Comparison of ENCODE assay signal across 18 cellular contexts in the genomic region with DNA sequence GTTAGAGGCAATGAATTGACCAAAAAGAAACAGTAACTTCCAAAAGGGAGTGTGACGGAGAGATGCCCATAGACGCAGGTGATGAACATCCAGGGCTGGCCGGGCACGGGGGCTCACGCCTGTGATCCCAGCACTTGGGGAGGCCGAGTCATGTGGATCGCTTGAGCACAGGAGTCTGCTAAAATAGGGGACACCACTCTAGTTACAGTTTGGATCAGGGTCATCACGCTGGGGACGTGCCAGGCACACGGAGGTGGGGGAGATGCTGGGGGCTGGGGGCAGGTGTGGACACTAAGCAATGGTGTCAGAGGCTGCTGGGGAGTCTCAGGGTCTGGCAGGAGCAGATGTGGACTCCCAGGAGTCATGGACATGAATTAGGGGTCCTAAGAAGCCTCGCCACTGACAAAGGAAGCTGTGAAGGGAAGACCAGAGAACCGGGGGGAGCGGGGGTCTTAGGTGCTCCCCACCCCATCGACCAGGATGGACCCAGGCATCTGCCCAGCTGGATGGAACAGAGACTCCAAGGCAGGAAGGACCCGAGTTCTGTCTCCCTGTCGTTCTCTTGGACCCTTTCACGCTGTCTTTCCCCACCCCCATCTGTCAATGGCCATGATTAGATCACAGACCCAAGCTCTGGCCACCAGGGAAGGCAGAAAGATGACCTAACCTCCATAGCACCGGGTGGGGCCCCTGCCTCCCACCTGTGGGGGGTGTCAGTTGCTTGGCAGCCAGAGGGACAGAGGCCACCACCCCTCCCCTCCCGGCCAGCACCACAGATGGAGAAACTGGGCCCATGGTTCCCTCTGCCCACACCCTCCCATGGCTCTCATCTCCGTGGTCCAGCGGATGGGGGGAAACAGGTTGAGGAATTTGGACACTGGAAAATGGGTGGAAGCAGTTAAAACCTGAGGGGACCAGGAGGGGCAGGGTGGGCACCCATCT. TPM values are rescaled to one million over a fixed set of nuclear protein-coding genes. Genes with fewer than 3 reads are reported as not detected.
DNase-seq lines count a peak whose midpoint lies in the region; ATAC-seq, FAIRE-seq and TF ChIP-seq lines count a peak whose summit lies in the region.
"Had no signal": no experiment of that assay in that cellular context is flagged by ENCODE, and none has a peak within 500 bp of the region (broad histone marks: within the 10 kb centered on the region; RNA-seq: fewer than 3 reads in every experiment).

No MANE protein-coding gene starts in this region.

- peaks cover 18% of the 10 kb centered on the region for H3F3A ChIP-seq in neural progenitor cell (ENCODE audit: low read depth)

- peaks cover 4% of the 10 kb centered on the region for H3K9me3 Mint-ChIP-seq in activated naive CD4-positive, alpha-beta T cell treated with anti-CD3 and anti-CD28 coated beads, Interleukin-2, amount 10 ng/mL, durations not matched to agents 7 days and 5 days
- H3K9me3 Mint-ChIP-seq in neural progenitor cell = peaks cover 6% of the 10 kb centered on the region

- intact Hi-C loops in endothelial cell of umbilical vein (cut with micrococcal nuclease) = no loop called here
- intact Hi-C loops in aorta (cut with DNase I) = loop anchor here in 1 of 2 donors (2.0 kb wide), 2 partner anchors 95 to 119 kb away; no protein-coding TSS in a partner anchor

- H3K4me1 Mint-ChIP-seq in activated naive CD4-positive, alpha-beta T cell treated with anti-CD3 and anti-CD28 coated beads, Interleukin-2, amount 10 ng/mL, durations not matched to agents 7 days and 5 days = no peaks in the 10 kb centered on the region
- H3K4me1 Mint-ChIP-seq in neural progenitor cell = peaks cover 11% of the 10 kb centered on the region

- H3K4me1 ChIP-seq in endothelial cell of umbilical vein (ENCODE audit: control insufficient read depth, extremely low read depth, insufficient read depth, low read length) = no peaks in the 10 kb centered on the region
- H3K4me1 ChIP-seq in neural progenitor cell = no peaks in the 10 kb centered on the region
- H3K4me1 ChIP-seq in aorta (ENCODE audit: control insufficient read depth in 1 of 2, insufficient read depth in 2 of 2, low read length in 2 of 2) = no peaks in the 10 kb centered on the region
- H3K4me1 ChIP-seq: A549, colonic mucosa had no signal

- H4K20me1 ChIP-seq in endothelial cell of umbilical vein (replicated peaks; ENCODE audit: control insufficient read depth, extremely low read depth, insufficient read depth, low read length) (no peaks in the 10 kb centered on the region), neural progenitor cell (ENCODE audit: low read depth) (no peaks in the 10 kb centered on the region)

- no peak overlapping the region for H3K4me3 Mint-ChIP-seq in activated naive CD4-positive, alpha-beta T cell treated with anti-CD3 and anti-CD28 coated beads, Interleukin-2, amount 10 ng/mL, durations not matched to agents 7 days and 5 days
- no peak overlapping the region for H3K4me3 Mint-ChIP-seq in neural progenitor cell

- TF ChIP-seq CTCF in endothelial cell of umbilical vein (IDR thresholded peaks at IDR 0.05; ENCODE audit: extremely low read depth in 1 of 2, insufficient read depth in 1 of 2, low read depth in 1 of 2, low read length in 2 of 2) (no peak), neural progenitor cell (IDR thresholded peaks at IDR 0.05) (no peak)

- H3K36me3 Mint-ChIP-seq in activated naive CD4-positive, alpha-beta T cell treated with anti-CD3 and anti-CD28 coated beads, Interleukin-2, amount 10 ng/mL, durations not matched to agents 7 days and 5 days = peaks cover 24% of the 10 kb centered on the region
- H3K36me3 Mint-ChIP-seq in neural progenitor cell = peaks cover 10% of the 10 kb centered on the region

- peaks cover 10% of the 10 kb centered on the region for H3K27me3 Mint-ChIP-seq in activated naive CD4-positive, alpha-beta T cell treated with anti-CD3 and anti-CD28 coated beads, Interleukin-2, amount 10 ng/mL, durations not matched to agents 7 days and 5 days
- H3K27me3 Mint-ChIP-seq in neural progenitor cell (ENCODE audit: insufficient read depth, low read depth) = peaks cover 2% of the 10 kb centered on the region

- TF ChIP-seq POLR2A in endothelial cell of umbilical vein (IDR thresholded peaks at IDR 0.05; ENCODE audit: low read depth, low read length) = no peak

- 69 to 73% methylated on average over 21 of the region's 21 CpGs for WGBS in aorta, 2 donors

- POLR2A ChIA-PET in endothelial cell of umbilical vein (lab: Charles Lee) = no interaction called here

- H3K27ac ChIP-seq in endothelial cell of umbilical vein (ENCODE audit: insufficient read depth, low read depth, low read length) = no peak overlapping the region
- peak overlapping the region; percentile 29 for H3K27ac ChIP-seq in neural progenitor cell
- H3K27ac ChIP-seq in aorta (ENCODE audit: low read depth in 1 of 2, low read length in 2 of 2) = no peak overlapping the region
- H3K27ac ChIP-seq: A549, colonic mucosa, suprapubic skin, VCaP had no signal

- peak; percentile 18 for DNase-seq in activated naive CD4-positive, alpha-beta T cell treated with anti-CD3 and anti-CD28 coated beads, Interleukin-2, amount 10 ng/mL, durations not matched to agents 7 days and 5 days
- DNase-seq in activated naive CD4-positive, alpha-beta T cell treated with Interleukin-2 at 50 U/mL for 16 hours = no peak
- DNase-seq in endothelial cell of umbilical vein (ENCODE audit: low read depth, low spot score) (no peak), neural progenitor cell (ENCODE audit: low spot score) (no peak), aorta (peak; percentile 47 to 74), 8988T (no peak), urothelium cell line (ENCODE audit: low spot score) (no peak)
- DNase-seq: colonic mucosa; NCI-H1694 treated with DMSO at 0.1 percent for 48 hours; NCI-H446 treated with DMSO at 0.1 percent for 48 hours; stimulated activated CD4-positive, alpha-beta T cell treated with anti-CD3 and anti-CD28 coated beads, Interleukin-15, amount 100 ng/mL, for 24 hours had no signal

- no TSS peak for BruUV-seq in endothelial cell of umbilical vein (replicated peaks; lab: Mats Ljungman, UMichigan)

- no peak overlapping the region for H3K27ac Mint-ChIP-seq in activated naive CD4-positive, alpha-beta T cell treated with anti-CD3 and anti-CD28 coated beads, Interleukin-2, amount 10 ng/mL, durations not matched to agents 7 days and 5 days
- H3K27ac Mint-ChIP-seq in neural progenitor cell = peak overlapping the region; percentile 14

- dilution Hi-C loops in endothelial cell of umbilical vein (cut with MboI; ENCODE audit: extremely low pct_ligation_motif_present, low sequenced_read_pairs) = no loop called here

- H3K9ac ChIP-seq in endothelial cell of umbilical vein (replicated peaks; ENCODE audit: extremely low read depth, insufficient read depth, low read length) (no peak overlapping the region), neural progenitor cell (no peak overlapping the region)

- ATAC-seq in aorta (ENCODE audit: low FRiP score) = no peak
- no peak for ATAC-seq in HG02763 (IDR thresholded peaks at IDR 0.05; ENCODE audit: unreplicated experiment)
- ATAC-seq: A549 had no signal

- no peak overlapping the region for H3K4me3 ChIP-seq in endothelial cell of umbilical vein (replicated peaks in 1 of 3; ENCODE audit: insufficient read depth in 1 of 3, low read depth in 1 of 3, low read length in 3 of 3)
- no peak overlapping the region for H3K4me3 ChIP-seq in neural progenitor cell
- no peak overlapping the region for H3K4me3 ChIP-seq in aorta (ENCODE audit: low read length in 2 of 2)
- H3K4me3 ChIP-seq: A549, colonic mucosa, esophagus muscularis mucosa, suprapubic skin had no signal

- FAIRE-seq in endothelial cell of umbilical vein (lab: Jason Lieb, UNC) = no peak
- no peak for FAIRE-seq in urothelium cell line (lab: Jason Lieb, UNC)
- FAIRE-seq: A549, islet of Langerhans had no signal

- H3K4me2 ChIP-seq in endothelial cell of umbilical vein (ENCODE audit: insufficient read depth, low read length) (no peak overlapping the region), neural progenitor cell (no peak overlapping the region)
- H3K4me2 ChIP-seq: A549 had no signal

- H3K79me2 ChIP-seq in endothelial cell of umbilical vein (ENCODE audit: control insufficient read depth, insufficient read depth, low read length) = no peaks in the 10 kb centered on the region
- no peaks in the 10 kb centered on the region for H3K79me2 ChIP-seq in neural progenitor cell (ENCODE audit: low read depth)

- H3K36me3 ChIP-seq in endothelial cell of umbilical vein (ENCODE audit: control insufficient read depth in 2 of 2, extremely low read depth in 1 of 2, insufficient read depth in 2 of 2, low read length in 2 of 2) (peaks cover 8 to 18% of the 10 kb centered on the region in 2 experiments), neural progenitor cell (no peaks in the 10 kb centered on the region), aorta (ENCODE audit: control insufficient read depth in 1 of 2, insufficient read depth in 2 of 2, low read length in 1 of 2) (peaks cover 0 to 1% of the 10 kb centered on the region in 2 donors)

- no peaks in the 10 kb centered on the region for H3K9me1 ChIP-seq in endothelial cell of umbilical vein (replicated peaks; ENCODE audit: control insufficient read depth, extremely low read depth, insufficient read depth, low read length)

- CTCF ChIA-PET in activated naive CD4-positive, alpha-beta T cell treated with anti-CD3 and anti-CD28 coated beads, Interleukin-2, amount 10 ng/mL, durations not matched to agents 7 days and 5 days (lab: Charles Lee) = no interaction called here
- CTCF ChIA-PET in endothelial cell of umbilical vein (lab: Charles Lee) = interaction anchor here (3.6 to 4.3 kb wide), 2 partner anchors 113 to 120 kb away, joined by 30 to 72 read pairs; no protein-coding TSS in a partner anchor

- H2AFZ ChIP-seq in endothelial cell of umbilical vein (ENCODE audit: low read depth, low read length) (no peak overlapping the region), neural progenitor cell (replicated peaks) (no peak overlapping the region)

- H3K27me3 ChIP-seq in endothelial cell of umbilical vein (ENCODE audit: control insufficient read depth in 2 of 2, insufficient read depth in 2 of 2, low read length in 2 of 2) = no peaks in the 10 kb centered on the region
- H3K27me3 ChIP-seq in neural progenitor cell = no peaks in the 10 kb centered on the region
- H3K27me3 ChIP-seq in aorta (ENCODE audit: control insufficient read depth in 1 of 2, insufficient read depth in 2 of 2, low read length in 1 of 2) = no peaks in the 10 kb centered on the region
- H3K27me3 ChIP-seq: colonic mucosa, suprapubic skin had no signal

- H3K9me3 ChIP-seq in endothelial cell of umbilical vein (replicated peaks; ENCODE audit: control insufficient read depth, insufficient read depth, low read length) (no peaks in the 10 kb centered on the region), neural progenitor cell (ENCODE audit: low read depth) (no peaks in the 10 kb centered on the region), aorta (ENCODE audit: control insufficient read depth, low read length) (no peaks in the 10 kb centered on the region)
- H3K9me3 ChIP-seq: colonic mucosa, esophagus muscularis mucosa, suprapubic skin had no signal

RNA-seq across cellular contexts. Expression of a gene that starts 19.6 kb away (rescaled TPM):
- total RNA-seq in endothelial cell of umbilical vein (0.35 and 0.75 TPM in 2 replicates), neural progenitor cell (ENCODE audit: low replicate concordance) (2.8 and 14.1 TPM in 2 replicates), aorta (10 to 100 TPM; 18.8 to 25.7 TPM)
- polyA plus RNA-seq in endothelial cell of umbilical vein (0.18 and 0.19 TPM in 2 replicates), aorta (10 to 100 TPM in 1 of 2 donors, 1 to 10 TPM in 1; 9.6 to 11.0 TPM)
- 0.21 and 0.26 TPM in 2 replicates for polyA plus RNA-seq in endothelial cell of umbilical vein (2011; cell fraction: cytosol; rRNA removed)
- 0.06 and 0.13 TPM in 2 replicates for polyA plus RNA-seq in endothelial cell of umbilical vein (2011; cell fraction: nucleus; rRNA removed)
- polyA plus RNA-seq in endothelial cell of umbilical vein (2012) = 0.19 and 0.67 TPM in 2 replicates
- 0.21 and 0.22 TPM in 2 replicates for polyA minus RNA-seq in endothelial cell of umbilical vein
- not detected for polyA minus RNA-seq in endothelial cell of umbilical vein (2011; cell fraction: cytosol; rRNA and poly(A)+ RNA removed)
- 0.14 TPM in 1 of 2 replicates, not detected in the other for polyA minus RNA-seq in endothelial cell of umbilical vein (2011; cell fraction: nucleus; rRNA and poly(A)+ RNA removed)

RNA-seq across cellular contexts. Expression of a gene that starts 35.0 kb away (rescaled TPM):
- total RNA-seq in endothelial cell of umbilical vein (0.07 TPM in 1 of 2 replicates, not detected in the other), neural progenitor cell (ENCODE audit: low replicate concordance) (0.58 and 0.74 TPM in 2 replicates), aorta (1 to 10 TPM; 3.1 to 4.3 TPM)
- polyA plus RNA-seq in endothelial cell of umbilical vein (not detected in 2 replicates), aorta (1 to 10 TPM; 1.2 to 1.6 TPM)
- polyA plus RNA-seq in endothelial cell of umbilical vein (2011; cell fraction: cytosol; rRNA removed) = not detected in 2 replicates
- polyA plus RNA-seq in endothelial cell of umbilical vein (2011; cell fraction: nucleus; rRNA removed) = not detected in 2 replicates
- not detected in 2 replicates for polyA plus RNA-seq in endothelial cell of umbilical vein (2012)
- polyA minus RNA-seq in endothelial cell of umbilical vein = not detected in 2 replicates
- polyA minus RNA-seq in endothelial cell of umbilical vein (2011; cell fraction: cytosol; rRNA and poly(A)+ RNA removed) = not detected
- not detected in 2 replicates for polyA minus RNA-seq in endothelial cell of umbilical vein (2011; cell fraction: nucleus; rRNA and poly(A)+ RNA removed)
- total RNA-seq: Daoy had no signal

RNA-seq across cellular contexts. Expression of a gene that starts 46.8 kb away (rescaled TPM):
- total RNA-seq in endothelial cell of umbilical vein (102 and 114 TPM in 2 replicates), neural progenitor cell (ENCODE audit: low replicate concordance) (63.5 and 97.8 TPM in 2 replicates), aorta (10 to 100 TPM; 62.7 to 63.7 TPM)
- polyA plus RNA-seq in endothelial cell of umbilical vein (157 and 172 TPM in 2 replicates), aorta (10 to 100 TPM; 23.0 to 54.3 TPM)
- 176 and 178 TPM in 2 replicates for polyA plus RNA-seq in endothelial cell of umbilical vein (2011; cell fraction: cytosol; rRNA removed)
- 344 and 359 TPM in 2 replicates for polyA plus RNA-seq in endothelial cell of umbilical vein (2011; cell fraction: nucleus; rRNA removed)
- 80.6 and 99.1 TPM in 2 replicates for polyA plus RNA-seq in endothelial cell of umbilical vein (2012)
- 147 and 200 TPM in 2 replicates for polyA minus RNA-seq in endothelial cell of umbilical vein
- polyA minus RNA-seq in endothelial cell of umbilical vein (2011; cell fraction: cytosol; rRNA and poly(A)+ RNA removed) = 52.9 TPM
- 117 and 126 TPM in 2 replicates for polyA minus RNA-seq in endothelial cell of umbilical vein (2011; cell fraction: nucleus; rRNA and poly(A)+ RNA removed)

Comparison
In these comparisons a context has a peak if more than half of its experiments do, and no peak if none do; other contexts are left out.
1. DNase-seq: peak in activated naive CD4-positive, alpha-beta T cell treated with anti-CD3 and anti-CD28 coated beads, Interleukin-2, amount 10 ng/mL, durations not matched to agents 7 days and 5 days (single experiment) and aorta (2 of 2); none in activated naive CD4-positive, alpha-beta T cell treated with Interleukin-2 at 50 U/mL for 16 hours (single experiment), endothelial cell of umbilical vein (single experiment), neural progenitor cell (single experiment), 8988T (single experiment) and urothelium cell line (single experiment).